8 cellular contexts compared by ENCODE assay signal in genomic region chr6:52389626-52390360, GRCh38. TPM values are rescaled to one million over a fixed set of nuclear protein-coding genes. Genes with fewer than 3 reads are reported as not detected.
A peak's percentile ranks its signal among the peaks of the same experiment; 100 is the strongest.
DNase-seq lines count a peak whose midpoint lies in the region; ATAC-seq and TF ChIP-seq lines count a peak whose summit lies in the region.

No MANE protein-coding gene starts in this region.

- peaks cover 8% of the 10 kb centered on the region for H3K79me1 ChIP-seq in mesenchymal stem cell (replicated peaks; ENCODE audit: low read length, poor library complexity, severe bottlenecking)

- no peak overlapping the region for H4K91ac ChIP-seq in mesenchymal stem cell (ENCODE audit: low read length)

- H3K14ac ChIP-seq in mesenchymal stem cell (ENCODE audit: low read length in 2 of 2): no peak overlapping the region

- H2BK5ac ChIP-seq in mesenchymal stem cell (ENCODE audit: low read depth, low read length, poor library complexity, severe bottlenecking): no peak overlapping the region

- no peak overlapping the region for H3K9ac ChIP-seq in mesenchymal stem cell (ENCODE audit: low read length)

- H2BK15ac ChIP-seq in mesenchymal stem cell (ENCODE audit: low read depth, poor library complexity, severe bottlenecking): no peak overlapping the region

- TF ChIP-seq CTCF in GM06990 (IDR thresholded peaks at IDR 0.05; ENCODE audit: insufficient read depth, low read length, poor library complexity, severe bottlenecking) (no peak), brain microvascular endothelial cell (IDR thresholded peaks at IDR 0.05; ENCODE audit: low read depth, low read length, missing control alignments) (peak; percentile 1), vagina (IDR thresholded peaks at IDR 0.05) (no peak), omental fat pad (IDR thresholded peaks at IDR 0.05) (no peak)

- H3K27me3 ChIP-seq in GM06990 (replicated peaks; ENCODE audit: control insufficient read depth, insufficient read depth, low read length): no peaks in the 10 kb centered on the region
- H3K27me3 ChIP-seq in brain microvascular endothelial cell (replicated peaks): no peaks in the 10 kb centered on the region
- H3K27me3 ChIP-seq in mesenchymal stem cell (ENCODE audit: control insufficient read depth in 1 of 2, insufficient read depth in 1 of 2, low read length in 2 of 2): no peaks in the 10 kb centered on the region
- no peaks in the 10 kb centered on the region for H3K27me3 ChIP-seq in vagina

- 37% methylated on average over 7 of the region's 8 CpGs for WGBS in mesenchymal stem cell

- in situ Hi-C loops in brain microvascular endothelial cell (cut with HindIII; ENCODE audit: low pct_ligation_motif_present, low sequenced_read_pairs): loop anchor here (25.0 kb wide), 1 partner anchor 102 kb away; the partner anchor contains the start of gene MCM3

- no peak overlapping the region for H3K23ac ChIP-seq in mesenchymal stem cell (ENCODE audit: low read length in 2 of 2)

- H4K8ac ChIP-seq in mesenchymal stem cell (ENCODE audit: low read length): no peak overlapping the region

- no peak overlapping the region for H3K4me3 ChIP-seq in GM06990 (replicated peaks; ENCODE audit: low read depth, low read length)
- no peak overlapping the region for H3K4me3 ChIP-seq in brain microvascular endothelial cell (ENCODE audit: low read depth, low read length)
- no peak overlapping the region for H3K4me3 ChIP-seq in mesenchymal stem cell (ENCODE audit: insufficient read depth in 1 of 2, low read depth in 1 of 2, low read length in 2 of 2)
- peak overlapping the region in 1 of 2 donors; percentile 5 for H3K4me3 ChIP-seq in vagina

- no peak overlapping the region for H2AFZ ChIP-seq in mesenchymal stem cell (ENCODE audit: low read depth, low read length)

- no peaks in the 10 kb centered on the region for H3K9me3 ChIP-seq in mesenchymal stem cell (ENCODE audit: control insufficient read depth, low read length)
- no peaks in the 10 kb centered on the region for H3K9me3 ChIP-seq in vagina

- TF ChIP-seq POLR2A in vagina (IDR thresholded peaks at IDR 0.05): no peak

- peak overlapping the region; percentile 37 for H3K4me2 ChIP-seq in mesenchymal stem cell (ENCODE audit: low read length, poor library complexity, severe bottlenecking)

- no peak overlapping the region for H2BK120ac ChIP-seq in mesenchymal stem cell (ENCODE audit: low read depth, low read length)

- DNase-seq in GM06990 (ENCODE audit: extremely low read depth, insufficient read length) (peak; percentile 75), HK-2 (ENCODE audit: unreplicated experiment) (peak; percentile 57), T follicular helper cell (ENCODE audit: low read depth) (peak; percentile 58), brain microvascular endothelial cell (peak; percentile 19), mesenchymal stem cell (peak; percentile 72), vagina (ENCODE audit: extremely low spot score in 2 of 2) (no peak), omental fat pad (ENCODE audit: low spot score) (no peak)

- peak overlapping the region; percentile 6 for H3K27ac ChIP-seq in brain microvascular endothelial cell
- H3K27ac ChIP-seq in mesenchymal stem cell (ENCODE audit: low read length, poor library complexity, severe bottlenecking): peak overlapping the region; percentile 64
- peak overlapping the region; percentile 14 for H3K27ac ChIP-seq in vagina

- H2AK5ac ChIP-seq in mesenchymal stem cell (ENCODE audit: low read length, severe bottlenecking): no peak overlapping the region

- H3K36me3 ChIP-seq in GM06990 (ENCODE audit: control insufficient read depth, insufficient read depth, low read length) (no peaks in the 10 kb centered on the region), brain microvascular endothelial cell (replicated peaks) (no peaks in the 10 kb centered on the region), mesenchymal stem cell (ENCODE audit: control insufficient read depth in 1 of 2, insufficient read depth in 2 of 2, low read depth in 1 of 2, low read length in 2 of 2) (no peaks in the 10 kb centered on the region), vagina (no peaks in the 10 kb centered on the region)

- H2BK12ac ChIP-seq in mesenchymal stem cell (ENCODE audit: low read length in 2 of 2): peak overlapping the region in 1 of 2 experiments; percentile 42

- ATAC-seq in GM21381 (IDR thresholded peaks at IDR 0.05; ENCODE audit: unreplicated experiment): peak; percentile 72
- no peak for ATAC-seq in omental fat pad (ENCODE audit: low FRiP score)

- H3K4ac ChIP-seq in mesenchymal stem cell (ENCODE audit: low read depth in 1 of 2, low read length in 2 of 2): no peak overlapping the region

- H3K4me1 ChIP-seq in mesenchymal stem cell (ENCODE audit: control insufficient read depth, insufficient read depth, low read depth, low read length) (peaks cover 2% of the 10 kb centered on the region), vagina (peaks cover 24% of the 10 kb centered on the region)

- H3K18ac ChIP-seq in mesenchymal stem cell (ENCODE audit: low read depth in 1 of 2, low read length in 2 of 2): peak overlapping the region in 1 of 2 experiments; percentile 38

- intact Hi-C loops in vagina (cut with DNase I): loop anchor here (10.0 kb wide), 1 partner anchor 105 kb away; the partner anchor contains the start of gene MCM3

RNA-seq across cellular contexts. Expression of gene PAQR8, which starts 27.8 kb away (rescaled TPM):
- 2.3 TPM for polyA plus RNA-seq in mesenchymal stem cell (2013, experiment 1 of 2)
- polyA plus RNA-seq in mesenchymal stem cell (2013, experiment 2 of 2): 2.4 TPM
- total RNA-seq in vagina (8.8 TPM), omental fat pad (1 to 10 TPM; 1.5 to 7.9 (median 3.6) TPM)

RNA-seq across cellular contexts. Expression of gene EFHC1, which starts 30.3 kb away (rescaled TPM):
- polyA plus RNA-seq in mesenchymal stem cell (2013, experiment 1 of 2): 12.4 TPM
- 12.0 TPM for polyA plus RNA-seq in mesenchymal stem cell (2013, experiment 2 of 2)
- total RNA-seq in vagina: 27.0 TPM
- total RNA-seq in omental fat pad: 10 to 100 TPM; 10.2 to 33.0 (median 20.8) TPM

Comparison
In these comparisons a context has a peak if more than half of its experiments do, and no peak if none do; other contexts are left out.
1. DNase-seq: peak in GM06990 (single experiment), HK-2 (single experiment), T follicular helper cell (single experiment), brain microvascular endothelial cell (single experiment) and mesenchymal stem cell (single experiment); none in vagina (0 of 2) and omental fat pad (single experiment).
2. H3K27ac ChIP-seq: peak in every context shown above with its lines; median percentile 64 in mesenchymal stem cell; 14 in vagina; 6 in brain microvascular endothelial cell.